In genomic region chr6:35428421-35429149, GRCh38 we compare ENCODE assay signal across 1 cellular context.
TF ChIP-seq lines count a peak whose summit lies in the region.

No MANE protein-coding gene starts in this region.

TF ChIP-seq in HepG2, 621 proteins besides CTCF, POLR2A, EP300 and RAD21 (continued from another document and continues in another):
- no peak for TF ChIP-seq ZNF282 (IDR thresholded peaks at IDR 0.05; ENCODE audit: partially characterized antibody)
- peak; percentile 47; the same call in 1 of the 2 replicates for TF ChIP-seq HOXA5 (CRISPR knock-in tag; IDR thresholded peaks at IDR 0.05)
- TF ChIP-seq SMC3 (IDR thresholded peaks at IDR 0.05; ENCODE audit: low read length) = peak; percentile 51
- no peak for TF ChIP-seq ATAD3A (CRISPR knock-in tag; IDR thresholded peaks at IDR 0.05)
- no peak for TF ChIP-seq FOXP1 (IDR thresholded peaks at IDR 0.05)
- TF ChIP-seq FOXP1 (CRISPR knock-in tag; IDR thresholded peaks at IDR 0.05) = peak; percentile 85
- TF ChIP-seq ZFY (CRISPR knock-in tag; IDR thresholded peaks at IDR 0.05) = no peak
- TF ChIP-seq ZNF772 (CRISPR knock-in tag; IDR thresholded peaks at IDR 0.05) = no peak
- peak; percentile 77; the same call in 1 of the 2 replicates for TF ChIP-seq ZNF761 (CRISPR knock-in tag; conservative IDR thresholded peaks at IDR 0.05)
- peak; percentile 58; the same call in 1 of the 2 replicates for TF ChIP-seq ZFP37 (CRISPR knock-in tag; IDR thresholded peaks at IDR 0.05; ENCODE audit: borderline replicate concordance)
- TF ChIP-seq RERE (CRISPR knock-in tag; IDR thresholded peaks at IDR 0.05; ENCODE audit: low read depth) = peak; percentile 53
- TF ChIP-seq TAF1 (CRISPR knock-in tag; IDR thresholded peaks at IDR 0.05) = no peak
- TF ChIP-seq KDM3A (CRISPR knock-in tag; IDR thresholded peaks at IDR 0.05; ENCODE audit: low read depth) = peak; percentile 21; the same call in 1 of the 2 replicates
- TF ChIP-seq ZBTB46 (CRISPR knock-in tag; IDR thresholded peaks at IDR 0.05; ENCODE audit: borderline replicate concordance) = peak; percentile 74; the same call in 1 of the 2 replicates
- TF ChIP-seq FOXJ3 (CRISPR knock-in tag; IDR thresholded peaks at IDR 0.05; ENCODE audit: borderline replicate concordance) = peak; percentile 64; the same call in 1 of the 2 replicates
- no peak for TF ChIP-seq JDP2 (CRISPR knock-in tag; IDR thresholded peaks at IDR 0.05; ENCODE audit: borderline replicate concordance)
- TF ChIP-seq ZBED4 (CRISPR knock-in tag; IDR thresholded peaks at IDR 0.05; ENCODE audit: borderline replicate concordance) = peak; percentile 82; the same call in 1 of the 2 replicates
- peak; percentile 78; the same call in 1 of the 2 replicates for TF ChIP-seq HIC2 (CRISPR knock-in tag; IDR thresholded peaks at IDR 0.05; ENCODE audit: low read depth)
- TF ChIP-seq ZNF407 (CRISPR knock-in tag; IDR thresholded peaks at IDR 0.05; ENCODE audit: not compliant biosample characterization) = peak; percentile 34
- 0 out of 2 replicates have a peak, but pooled peaks have one; percentile 36 for TF ChIP-seq ZHX2 (IDR thresholded peaks at IDR 0.05; ENCODE audit: low read depth)
- no peak for TF ChIP-seq ZHX2 (CRISPR knock-in tag; IDR thresholded peaks at IDR 0.05; ENCODE audit: borderline replicate concordance)
- TF ChIP-seq XRCC5 (optimal IDR thresholded peaks at IDR 0.05; ENCODE audit: low read length) = peak; percentile 87
- 0 out of 2 replicates have a peak, but pooled peaks have one; percentile 21 for TF ChIP-seq NFIC (IDR thresholded peaks at IDR 0.05; ENCODE audit: low read length)
- 0 out of 2 replicates have a peak, but pooled peaks have one; percentile 52 for TF ChIP-seq ZNF619 (CRISPR knock-in tag; IDR thresholded peaks at IDR 0.05)
